Comparison of ENCODE assay signal across 23 cellular contexts in the genomic region with DNA sequence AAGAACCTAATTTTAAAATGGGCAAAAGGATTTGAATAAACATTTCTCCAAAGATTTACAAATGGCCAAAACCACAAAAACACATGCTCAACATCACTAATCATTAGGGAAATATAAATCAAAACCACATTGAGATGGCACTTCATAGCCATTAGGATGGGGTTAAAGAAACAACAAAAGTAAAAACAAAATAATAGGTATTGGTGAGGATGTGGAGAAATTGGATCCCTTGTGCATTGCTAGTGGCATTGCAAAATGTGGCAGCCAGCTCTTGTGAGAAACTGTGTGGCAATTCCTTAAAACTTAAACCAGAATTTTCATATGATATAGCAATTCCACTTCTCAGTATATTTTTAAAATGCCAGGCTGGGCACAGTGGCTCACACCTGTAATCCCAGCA.
DNase-seq lines count a peak whose midpoint lies in the region; FAIRE-seq and TF ChIP-seq lines count a peak whose summit lies in the region.
"Had no signal": no experiment of that assay in that cellular context is flagged by ENCODE, and none has a peak within 500 bp of the region (broad histone marks: within the 10 kb centered on the region; RNA-seq: fewer than 3 reads in every experiment).

No MANE protein-coding gene starts in this region.

- no peak overlapping the region for H3K27ac ChIP-seq in colonic mucosa
- H3K27ac ChIP-seq: 22Rv1; A549; BLaER1 treated with 17β-estradiol and CSF1 and Interleukin-3, amounts not matched to agents 10 nM and 100 nM; C4-2B had no signal

- H3K9ac ChIP-seq in colonic mucosa (ENCODE audit: low read depth in 2 of 2, low read length in 2 of 2), result no peak overlapping the region
- H3K9ac ChIP-seq: BLaER1 treated with 17β-estradiol and CSF1 and Interleukin-3, amounts not matched to agents 10 nM and 100 nM had no signal

- no peak overlapping the region for H3K4me3 ChIP-seq in colonic mucosa
- H3K4me3 ChIP-seq: A549; BLaER1 treated with 17β-estradiol and CSF1 and Interleukin-3, amounts not matched to agents 10 nM and 100 nM had no signal

- FAIRE-seq in GM12891 (lab: Jason Lieb, UNC), result no peak
- FAIRE-seq: A549, D721Med, G401.6, GM12892, GM18507 had no signal

- H3K27me3 ChIP-seq in colonic mucosa, result no peaks in the 10 kb centered on the region
- H3K27me3 ChIP-seq: BLaER1 treated with 17β-estradiol and CSF1 and Interleukin-3, amounts not matched to agents 10 nM and 100 nM had no signal

- DNase-seq in GM12891 (ENCODE audit: insufficient read length, low spot score) (no peak), M059J (ENCODE audit: low read depth) (peak; percentile 11), fibroblast of gingiva (ENCODE audit: low read depth) (peak; percentile 76), fibroblast of peridontal ligament (ENCODE audit: extremely low read depth) (peak; percentile 30), colonic mucosa (no peak), hippocampal formation (lab: John Stamatoyannopoulos, UW) (no peak), amygdala (lab: John Stamatoyannopoulos, UW) (no peak), NCI-H1417 (lab: John Stamatoyannopoulos, UW) (no peak)
- DNase-seq: AML-193; Caco-2; Calu3; CD4-positive, alpha-beta T cell; CD8-positive, alpha-beta T cell; DMS79 treated with DMSO at 0.1 percent for 48 hours; GF-D8 had no signal

- TF ChIP-seq CTCF in colonic mucosa (IDR thresholded peaks at IDR 0.05), result no peak

- no peaks in the 10 kb centered on the region for H3K4me1 ChIP-seq in colonic mucosa
- H3K4me1 ChIP-seq: A549, Caco-2 had no signal

- no peaks in the 10 kb centered on the region for H3K36me3 ChIP-seq in colonic mucosa
- H3K36me3 ChIP-seq: BLaER1 treated with 17β-estradiol and CSF1 and Interleukin-3, amounts not matched to agents 10 nM and 100 nM had no signal

- no peak for TF ChIP-seq POLR2A in GM12891 (IDR thresholded peaks at IDR 0.05; ENCODE audit: low read depth, low read length)

- no peaks in the 10 kb centered on the region for H3K9me3 ChIP-seq in colonic mucosa

- intact Hi-C loops in colonic mucosa (cut with DNase I), result no loop called here

TF ChIP-seq in GM12891, 5 proteins besides CTCF, POLR2A, EP300 and RAD21:
- TF ChIP-seq PAX5 (IDR thresholded peaks at IDR 0.05; ENCODE audit: insufficient read depth, low read length, severe bottlenecking) (no peak), POLR2AphosphoS5 (IDR thresholded peaks at IDR 0.05; ENCODE audit: low read depth, low read length) (peak; percentile 20; the same call in 1 of the 2 replicates)

Comparison
In these comparisons a context has a peak if more than half of its experiments do, and no peak if none do; other contexts are left out.
1. DNase-seq: peak in M059J (single experiment), fibroblast of gingiva (single experiment) and fibroblast of peridontal ligament (single experiment); none in GM12891 (single experiment), colonic mucosa (single experiment), hippocampal formation (0 of 2), amygdala (0 of 56) and NCI-H1417 (0 of 3).